ENCODE assay signal across 1 cellular context in genomic region chr1:27661412-27662075, GRCh38.
TF ChIP-seq lines count a peak whose summit lies in the region.

No MANE protein-coding gene starts in this region.

TF ChIP-seq in HepG2, 621 proteins besides CTCF, POLR2A, EP300 and RAD21:
- TF ChIP-seq, protein P1, sequence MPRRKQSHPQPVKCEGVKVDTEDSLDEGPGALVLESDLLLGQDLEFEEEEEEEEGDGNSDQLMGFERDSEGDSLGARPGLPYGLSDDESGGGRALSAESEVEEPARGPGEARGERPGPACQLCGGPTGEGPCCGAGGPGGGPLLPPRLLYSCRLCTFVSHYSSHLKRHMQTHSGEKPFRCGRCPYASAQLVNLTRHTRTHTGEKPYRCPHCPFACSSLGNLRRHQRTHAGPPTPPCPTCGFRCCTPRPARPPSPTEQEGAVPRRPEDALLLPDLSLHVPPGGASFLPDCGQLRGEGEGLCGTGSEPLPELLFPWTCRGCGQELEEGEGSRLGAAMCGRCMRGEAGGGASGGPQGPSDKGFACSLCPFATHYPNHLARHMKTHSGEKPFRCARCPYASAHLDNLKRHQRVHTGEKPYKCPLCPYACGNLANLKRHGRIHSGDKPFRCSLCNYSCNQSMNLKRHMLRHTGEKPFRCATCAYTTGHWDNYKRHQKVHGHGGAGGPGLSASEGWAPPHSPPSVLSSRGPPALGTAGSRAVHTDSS (CRISPR knock-in tag; conservative IDR thresholded peaks at IDR 0.05), result no peak
- TF ChIP-seq ARHGAP35 (CRISPR knock-in tag; IDR thresholded peaks at IDR 0.05; ENCODE audit: borderline replicate concordance) (no peak), E2F2 (CRISPR knock-in tag; IDR thresholded peaks at IDR 0.05; ENCODE audit: borderline replicate concordance) (no peak)
